ENCODE assay signal across 14 cellular contexts in genomic region chr18:21777814-21778213, GRCh38. TPM values are rescaled to one million over a fixed set of nuclear protein-coding genes. Genes with fewer than 3 reads are reported as not detected.
A peak's percentile ranks its signal among the peaks of the same experiment; 100 is the strongest.
DNase-seq lines count a peak whose midpoint lies in the region; ATAC-seq lines count a peak whose summit lies in the region.
"Had no signal": no experiment of that assay in that cellular context is flagged by ENCODE, and none has a peak within 500 bp of the region (broad histone marks: within the 10 kb centered on the region; RNA-seq: fewer than 3 reads in every experiment).

No MANE protein-coding gene starts in this region.

- peak; percentile 56 for DNase-seq in fibroblast of gingiva (ENCODE audit: low read depth)
- no peak for DNase-seq in occipital lobe (lab: John Stamatoyannopoulos, UW)
- no peak for DNase-seq in NOMO-1 treated with dmso at 0.1 percent for 144 hours (lab: John Stamatoyannopoulos, UW; ENCODE audit: unreplicated experiment)
- DNase-seq: activated CD8-positive, alpha-beta T cell treated with anti-CD3 and anti-CD28 coated beads for 36 hours; CD4-positive, CD25-positive, alpha-beta regulatory T cell; H7; stimulated activated CD4-positive, alpha-beta T cell treated with anti-CD3 and anti-CD28 coated beads, Interleukin-12 subunit alpha, Interleukin-12 subunit beta, amount 100 ng/mL, for 4 hours; stimulated activated CD8-positive, alpha-beta memory T cell treated with anti-CD3 and anti-CD28 coated beads, Interleukin-4, amount 100 ng/mL, for 48 hours; SW 1271 had no signal

- ATAC-seq in GM18870 (IDR thresholded peaks at IDR 0.05; ENCODE audit: unreplicated experiment) (peak; percentile 75), GM21515 (IDR thresholded peaks at IDR 0.05; ENCODE audit: unreplicated experiment) (peak; percentile 60), HG03108 (IDR thresholded peaks at IDR 0.05; ENCODE audit: unreplicated experiment) (peak; percentile 46), GM21367 (IDR thresholded peaks at IDR 0.05; ENCODE audit: unreplicated experiment) (no peak), HG02759 (IDR thresholded peaks at IDR 0.05; ENCODE audit: unreplicated experiment) (no peak)
- ATAC-seq: activated CD8-positive, alpha-beta T cell treated with anti-CD3 and anti-CD28 coated beads for 36 hours had no signal

RNA-seq across cellular contexts. Expression of gene MIB1, which starts 37.2 kb away (rescaled TPM):
- 99.2 TPM for total RNA-seq in occipital lobe

Comparison
In these comparisons a context has a peak if more than half of its experiments do, and no peak if none do; other contexts are left out.
1. ATAC-seq: peak in GM18870 (single experiment), GM21515 (single experiment) and HG03108 (single experiment); none in GM21367 (single experiment) and HG02759 (single experiment).